ENCODE assay signal across 26 cellular contexts in genomic region chr7:157896774-157897555, GRCh38.
"Had no signal": no experiment of that assay in that cellular context is flagged by ENCODE, and none has a peak within 500 bp of the region (broad histone marks: within the 10 kb centered on the region; RNA-seq: fewer than 3 reads in every experiment).

No MANE protein-coding gene starts in this region.

- H3K27ac ChIP-seq: SJCRH30, VCaP had no signal

- H3K27ac Mint-ChIP-seq: activated CD4-positive, alpha-beta memory T cell treated with anti-CD3 and anti-CD28 coated beads, Interleukin-2, amount 10 ng/mL, durations not matched to agents 7 days and 5 days; activated CD4-positive, alpha-beta T cell treated with anti-CD3 and anti-CD28 coated beads for 36 hours; activated naive CD4-positive, alpha-beta T cell treated with anti-CD3 and anti-CD28 coated beads, Interleukin-2, amount 50 U/mL, for 24 hours; activated naive CD8-positive, alpha-beta T cell treated with anti-CD3 and anti-CD28 coated beads, Interleukin-2, amount 50 U/mL, for 24 hours; activated T-helper 17 cell treated with anti-CD3 and anti-CD28 coated beads, Interleukin-2, amount 50 U/mL, for 72 hours had no signal

- H3K36me3 Mint-ChIP-seq: activated naive CD4-positive, alpha-beta T cell treated with anti-CD3 and anti-CD28 coated beads, Interleukin-2, amount 50 U/mL, for 24 hours; brain had no signal

- ATAC-seq: activated CD4-positive, alpha-beta T cell treated with anti-CD3 and anti-CD28 coated beads for 36 hours; activated naive CD8-positive, alpha-beta T cell treated with anti-CD3 and anti-CD28 coated beads, Interleukin-2, amount 50 U/mL, for 24 hours; activated T-helper 17 cell treated with anti-CD3 and anti-CD28 coated beads, Interleukin-2, amount 50 U/mL, for 72 hours had no signal

- H3K4me1 Mint-ChIP-seq: activated CD4-positive, alpha-beta memory T cell treated with anti-CD3 and anti-CD28 coated beads, Interleukin-2, amount 10 ng/mL, durations not matched to agents 7 days and 5 days; activated CD4-positive, alpha-beta T cell treated with anti-CD3 and anti-CD28 coated beads for 36 hours; activated naive CD4-positive, alpha-beta T cell treated with anti-CD3 and anti-CD28 coated beads, Interleukin-2, amount 50 U/mL, for 24 hours; activated naive CD8-positive, alpha-beta T cell treated with anti-CD3 and anti-CD28 coated beads, Interleukin-2, amount 50 U/mL, for 24 hours; activated T-helper 17 cell treated with anti-CD3 and anti-CD28 coated beads, Interleukin-2, amount 50 U/mL, for 72 hours had no signal

- H3K4me1 ChIP-seq: SJCRH30 had no signal

- H3K4me3 Mint-ChIP-seq: activated CD4-positive, alpha-beta memory T cell treated with anti-CD3 and anti-CD28 coated beads, Interleukin-2, amount 10 ng/mL, durations not matched to agents 7 days and 5 days; activated CD4-positive, alpha-beta T cell treated with anti-CD3 and anti-CD28 coated beads for 36 hours; activated naive CD4-positive, alpha-beta T cell treated with anti-CD3 and anti-CD28 coated beads, Interleukin-2, amount 50 U/mL, for 24 hours; activated naive CD8-positive, alpha-beta T cell treated with anti-CD3 and anti-CD28 coated beads, Interleukin-2, amount 50 U/mL, for 24 hours; activated T-helper 17 cell treated with anti-CD3 and anti-CD28 coated beads, Interleukin-2, amount 50 U/mL, for 72 hours; brain had no signal

- H3K27me3 ChIP-seq: MG63 had no signal

- H3K9me3 Mint-ChIP-seq: activated CD4-positive, alpha-beta memory T cell treated with anti-CD3 and anti-CD28 coated beads, Interleukin-2, amount 10 ng/mL, durations not matched to agents 7 days and 5 days; activated naive CD4-positive, alpha-beta T cell treated with anti-CD3 and anti-CD28 coated beads, Interleukin-2, amount 50 U/mL, for 24 hours; activated naive CD8-positive, alpha-beta T cell treated with anti-CD3 and anti-CD28 coated beads, Interleukin-2, amount 50 U/mL, for 24 hours; activated T-helper 17 cell treated with anti-CD3 and anti-CD28 coated beads, Interleukin-2, amount 50 U/mL, for 72 hours had no signal

- H3K27me3 Mint-ChIP-seq: activated CD4-positive, alpha-beta memory T cell treated with anti-CD3 and anti-CD28 coated beads, Interleukin-2, amount 10 ng/mL, durations not matched to agents 7 days and 5 days; activated CD4-positive, alpha-beta T cell treated with anti-CD3 and anti-CD28 coated beads for 36 hours; activated naive CD4-positive, alpha-beta T cell treated with anti-CD3 and anti-CD28 coated beads, Interleukin-2, amount 50 U/mL, for 24 hours; activated naive CD8-positive, alpha-beta T cell treated with anti-CD3 and anti-CD28 coated beads, Interleukin-2, amount 50 U/mL, for 24 hours; activated T-helper 17 cell treated with anti-CD3 and anti-CD28 coated beads, Interleukin-2, amount 50 U/mL, for 72 hours had no signal

- H3K36me3 ChIP-seq: MG63, SJCRH30 had no signal

- H3K4me3 ChIP-seq: MG63, SJCRH30 had no signal

- H3K9me3 ChIP-seq: MG63, SJCRH30 had no signal

- DNase-seq: activated CD4-positive, alpha-beta memory T cell treated with anti-CD3 and anti-CD28 coated beads, Interleukin-2, amount 10 ng/mL, durations not matched to agents 7 days and 5 days; activated CD4-positive, alpha-beta T cell treated with anti-CD3 and anti-CD28 coated beads for 36 hours; activated CD4-positive, alpha-beta T cell treated with anti-CD3 and anti-CD28 coated beads, Interleukin-2, amount 50 U/mL, for 1 hour; activated naive CD8-positive, alpha-beta T cell treated with anti-CD3 and anti-CD28 coated beads, Interleukin-2, amount 50 U/mL, for 24 hours; activated T-cell treated with anti-CD3 and anti-CD28 coated beads for 4 hours; activated T-cell treated with anti-CD3 and anti-CD28 coated beads, Interleukin-2, amount 50 U/mL, for 48 hours; amniotic stem cell; MG63; MV-4-11; NCI-H1417 treated with DMSO at 0.1 percent for 48 hours; NCI-H1694; NCI-H2029; NCI-H2107; NCI-H2171 treated with DMSO at 0.1 percent for 48 hours; NCI-H226; NCI-H82; OCI-M1; Right ventricle myocardium superior; RPMI8226; SJCRH30; T-helper 1 cell had no signal

- H3K9ac ChIP-seq: SK-N-SH had no signal
